ENCODE assay signal across 7 cellular contexts in the genomic region with DNA sequence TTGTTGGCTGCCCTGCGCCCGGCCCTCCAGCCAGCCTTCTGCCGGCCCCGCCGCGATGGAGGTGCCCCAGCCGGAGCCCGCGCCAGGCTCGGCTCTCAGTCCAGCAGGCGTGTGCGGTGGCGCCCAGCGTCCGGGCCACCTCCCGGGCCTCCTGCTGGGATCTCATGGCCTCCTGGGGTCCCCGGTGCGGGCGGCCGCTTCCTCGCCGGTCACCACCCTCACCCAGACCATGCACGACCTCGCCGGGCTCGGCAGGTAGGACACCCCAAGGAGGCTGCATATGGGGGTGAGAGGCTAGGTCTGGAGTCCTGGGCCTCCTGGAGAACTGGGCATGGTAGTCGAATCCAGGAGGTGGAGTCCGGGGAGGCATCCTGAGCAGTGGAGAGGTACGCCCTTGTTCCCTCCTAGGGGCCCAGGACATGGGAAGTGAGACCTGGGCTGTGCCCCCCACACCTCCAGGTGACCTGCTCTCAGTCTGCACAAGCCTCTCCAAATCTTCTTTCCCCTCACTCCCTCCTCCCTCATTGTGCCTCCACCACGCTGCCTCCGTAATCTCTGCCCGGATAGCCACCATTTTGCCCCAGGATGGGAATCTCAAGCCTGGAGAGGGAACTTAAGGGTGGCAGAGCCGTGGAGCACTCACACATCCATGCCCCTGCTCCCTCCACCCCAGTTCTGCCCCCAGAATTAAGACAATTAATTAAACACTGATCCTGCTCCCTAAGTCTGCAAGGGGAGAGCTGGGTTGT. TPM values are rescaled to one million over a fixed set of nuclear protein-coding genes. Genes with fewer than 3 reads are reported as not detected.
DNase-seq lines count a peak whose midpoint lies in the region; ATAC-seq and TF ChIP-seq lines count a peak whose summit lies in the region.

No MANE protein-coding gene starts in this region.

- H3K4me3 Mint-ChIP-seq in IgD-negative memory B cell = peak overlapping the region; percentile 76 to 98 (median 91)

- peaks cover 25% of the 10 kb centered on the region for H3K36me3 ChIP-seq in muscle layer of colon (ENCODE audit: insufficient read depth, low read length)

- DNase-seq in cardiac fibroblast (ENCODE audit: low read depth in 2 of 2) (no peak), AML-193 (lab: John Stamatoyannopoulos, UW) (no peak), EL (no peak)

- H3K27ac Mint-ChIP-seq in IgD-negative memory B cell = peak overlapping the region in 2 of 3 donors; percentile 13 to 99

- peak overlapping the region; percentile 77 to 83 for H3K4me3 ChIP-seq in cardiac fibroblast (replicated peaks in 1 of 2; ENCODE audit: low read depth in 2 of 2, low read length in 2 of 2)
- H3K4me3 ChIP-seq in muscle layer of colon (ENCODE audit: low read depth in 1 of 2, low read length in 2 of 2) = peak overlapping the region; percentile 53 to 61

- H3K27me3 ChIP-seq in muscle layer of colon (ENCODE audit: control insufficient read depth in 1 of 2, insufficient read depth in 2 of 2, low read length in 2 of 2) = no peaks in the 10 kb centered on the region

- no peak for TF ChIP-seq CTCF in cardiac fibroblast (IDR thresholded peaks at IDR 0.05; ENCODE audit: low read depth, low read length)

- peaks cover 36 to 42% (median 38%) of the 10 kb centered on the region in 3 donors for H3K4me1 Mint-ChIP-seq in IgD-negative memory B cell

- H3K27ac ChIP-seq in muscle layer of colon (ENCODE audit: low read depth, low read length) = peak overlapping the region; percentile 44

- H3K9ac ChIP-seq in muscle layer of colon (ENCODE audit: low read length) = peak overlapping the region; percentile 33

- H3K9me3 ChIP-seq in muscle layer of colon (ENCODE audit: low read length) = no peaks in the 10 kb centered on the region

- peaks cover 41% of the 10 kb centered on the region for H3K4me1 ChIP-seq in muscle layer of colon (ENCODE audit: insufficient read depth, low read length)

- no peaks in the 10 kb centered on the region for H3K9me3 Mint-ChIP-seq in IgD-negative memory B cell

- ATAC-seq in GM19397 (IDR thresholded peaks at IDR 0.05; ENCODE audit: unreplicated experiment) (peak; percentile 6), HG03469 (IDR thresholded peaks at IDR 0.05; ENCODE audit: unreplicated experiment) (no peak)

- H3K27me3 Mint-ChIP-seq in IgD-negative memory B cell = no peaks in the 10 kb centered on the region

- no peaks in the 10 kb centered on the region for H3K36me3 Mint-ChIP-seq in IgD-negative memory B cell

RNA-seq across cellular contexts. Expression of a gene that starts 0.5 kb away (rescaled TPM):
- polyA plus RNA-seq in IgD-negative memory B cell = 20.0 TPM

RNA-seq across cellular contexts. Expression of a gene that starts 10.1 kb away (rescaled TPM):
- polyA plus RNA-seq in IgD-negative memory B cell = 1.1 TPM

RNA-seq across cellular contexts. Expression of a gene that starts 15.4 kb away (rescaled TPM):
- polyA plus RNA-seq in IgD-negative memory B cell = not detected

RNA-seq across cellular contexts. Expression of a gene that starts 23.7 kb away (rescaled TPM):
- 12.8 TPM for polyA plus RNA-seq in IgD-negative memory B cell

RNA-seq across cellular contexts. Expression of a gene that starts 29.1 kb away (rescaled TPM):
- polyA plus RNA-seq in IgD-negative memory B cell = 30.0 TPM
